Comparison of ENCODE assay signal across 19 cellular contexts in the genomic region with DNA sequence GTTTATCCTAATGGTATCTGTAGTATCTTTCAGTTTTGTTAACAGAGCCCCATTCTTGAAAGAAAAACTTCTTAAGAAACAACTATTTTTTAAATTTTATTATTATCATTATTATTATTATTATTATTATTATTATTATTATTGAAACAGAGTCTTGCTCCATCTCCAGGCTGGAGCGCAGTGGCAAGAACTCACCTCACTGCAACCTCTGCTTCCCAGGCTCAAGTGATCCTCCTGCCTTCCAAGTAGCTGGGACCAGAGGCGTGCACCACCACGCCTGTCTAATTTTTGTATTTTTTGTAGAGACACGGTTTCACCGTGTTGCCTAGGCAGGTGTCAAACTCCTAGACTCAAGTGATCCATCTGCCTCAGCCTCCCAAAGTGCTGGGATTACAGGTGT.
"Had no signal": no experiment of that assay in that cellular context is flagged by ENCODE, and none has a peak within 500 bp of the region (broad histone marks: within the 10 kb centered on the region; RNA-seq: fewer than 3 reads in every experiment).

No MANE protein-coding gene starts in this region.

- H3K4me2 ChIP-seq: smooth muscle cell had no signal

- H3K36me3 ChIP-seq: uterus had no signal

- H3K4me1 ChIP-seq: gastroesophageal sphincter, pancreas, right atrium auricular region, testis, uterus had no signal

- H3K9me3 ChIP-seq: gastroesophageal sphincter, pancreas, right atrium auricular region, testis, uterus had no signal

- H3K27ac ChIP-seq: coronary artery, gastroesophageal sphincter, pancreas, right atrium auricular region, testis, uterus had no signal

- FAIRE-seq: bronchial epithelial cell, endothelial cell of umbilical vein, keratinocyte, pancreas had no signal

- H3K27me3 ChIP-seq: gastroesophageal sphincter, pancreas, right atrium auricular region, testis, uterus had no signal

- H3K4me3 ChIP-seq: coronary artery, gastroesophageal sphincter, pancreas, right atrium auricular region, smooth muscle cell, testis, uterus had no signal

- DNase-seq: activated CD4-positive, alpha-beta memory T cell treated with anti-CD3 and anti-CD28 coated beads, Interleukin-2, amount 10 ng/mL, durations not matched to agents 7 days and 5 days; activated CD4-positive, alpha-beta T cell treated with anti-CD3 and anti-CD28 coated beads, Interleukin-2, amount 10 ng/mL, durations not matched to agents 24 days and 14 days; activated CD8-positive, alpha-beta memory T cell treated with anti-CD3 and anti-CD28 coated beads, Interleukin-2, amount 50 U/mL, for 48 hours; activated naive CD8-positive, alpha-beta T cell treated with anti-CD3 and anti-CD28 coated beads, Interleukin-2, amount 50 U/mL, for 24 hours; activated T-cell treated with anti-CD3 and anti-CD28 coated beads, Interleukin-2, amount 50 U/mL, for 48 hours; naive thymus-derived CD8-positive, alpha-beta T cell; pancreas; stimulated activated CD4-positive, alpha-beta T cell treated with anti-CD3 and anti-CD28 coated beads, Interleukin-1b, Interleukin-23, amount 100 ng/mL, for 48 hours; stimulated activated naive CD4-positive, alpha-beta T cell; T-helper 1 cell had no signal
